In the genomic region with DNA sequence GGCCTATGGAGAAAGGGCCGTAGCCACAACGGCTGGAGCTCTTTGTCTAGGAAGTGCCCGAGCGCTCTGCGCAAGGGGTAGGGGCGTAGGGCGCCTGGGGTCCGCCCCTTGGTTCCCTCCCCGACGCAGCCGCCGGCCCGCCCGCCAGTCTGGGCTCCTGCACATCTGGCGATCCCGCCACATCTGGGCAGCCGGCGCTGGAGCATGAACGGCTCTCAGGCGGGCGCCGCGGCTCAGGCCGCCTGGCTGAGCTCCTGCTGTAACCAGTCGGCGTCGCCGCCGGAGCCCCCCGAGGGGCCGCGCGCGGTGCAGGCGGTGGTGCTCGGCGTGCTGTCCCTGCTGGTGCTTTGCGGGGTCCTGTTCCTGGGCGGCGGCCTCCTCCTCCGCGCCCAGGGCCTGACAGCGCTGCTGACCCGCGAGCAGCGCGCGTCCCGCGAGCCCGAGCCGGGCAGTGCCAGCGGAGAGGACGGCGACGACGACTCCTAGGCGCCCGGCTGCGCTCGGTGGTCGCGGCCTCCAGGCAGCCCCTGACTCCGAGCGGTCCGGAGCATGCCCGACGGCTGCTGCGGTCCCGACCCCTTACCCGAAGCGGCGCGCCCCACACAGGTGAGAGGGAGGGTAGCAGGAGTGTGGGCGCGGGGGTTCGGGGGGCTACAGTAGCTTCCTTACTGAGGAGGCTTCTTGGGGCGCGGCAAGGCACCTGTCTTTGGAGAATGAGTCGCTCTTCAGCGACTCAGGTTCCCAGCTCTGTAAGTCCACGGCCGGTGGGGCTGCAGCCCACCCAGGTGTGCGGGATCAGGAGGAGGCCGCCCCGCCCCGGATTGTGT, we compare ENCODE assay signal across 15 cellular contexts. TPM values are rescaled to one million over a fixed set of nuclear protein-coding genes. Genes with fewer than 3 reads are reported as not detected.
DNase-seq lines count a peak whose midpoint lies in the region; ATAC-seq and TF ChIP-seq lines count a peak whose summit lies in the region.
"Had no signal": no experiment of that assay in that cellular context is flagged by ENCODE, and none has a peak within 500 bp of the region (broad histone marks: within the 10 kb centered on the region; RNA-seq: fewer than 3 reads in every experiment).

Gene SMIM41, plus strand, starts transcription at position 129 of the 827 bp plus-strand sequence. Its CDS starts 76 bp downstream, at position 205.

- TF ChIP-seq POLR2A in tibial nerve (IDR thresholded peaks at IDR 0.05), result no peak

- no peak for TF ChIP-seq EP300 in tibial nerve (IDR thresholded peaks at IDR 0.05)

- no peaks in the 10 kb centered on the region for H3K9me3 ChIP-seq in OCI-LY3 (ENCODE audit: insufficient read depth, low read length)
- H3K9me3 ChIP-seq in fibroblast of lung (ENCODE audit: control insufficient read depth, insufficient read depth, low read depth, low read length), result no peaks in the 10 kb centered on the region
- no peaks in the 10 kb centered on the region for H3K9me3 ChIP-seq in mucosa of stomach (ENCODE audit: control insufficient read depth, low read length)
- H3K9me3 ChIP-seq in tibial nerve, result no peaks in the 10 kb centered on the region
- H3K9me3 ChIP-seq in hepatocyte (ENCODE audit: low read depth), result no peaks in the 10 kb centered on the region

- no peak within 1 kb of the TSS for H3K27ac ChIP-seq in OCI-LY3 (ENCODE audit: low read length)
- H3K27ac ChIP-seq in fibroblast of lung (ENCODE audit: insufficient read depth, low read length), result peak within 1 kb of the TSS; percentile 62
- H3K27ac ChIP-seq in tibial nerve, result peak within 1 kb of the TSS; percentile 35 to 93 (median 86)
- no peak within 1 kb of the TSS for H3K27ac ChIP-seq in hepatocyte

- ATAC-seq in GM18870 (IDR thresholded peaks at IDR 0.05; ENCODE audit: unreplicated experiment), result no peak

- no peaks in the 10 kb centered on the region for H3K9me2 ChIP-seq in hepatocyte (replicated peaks; ENCODE audit: insufficient read depth)

- WGBS in tibial nerve, 2 donors, result 52 to 73% methylated on average over 53 to 71 of the region's 87 CpGs
- WGBS in hepatocyte (ENCODE audit: low lambda C conversion rate, missing lambda C conversion rate), result 98% methylated on average over 72 of the region's 87 CpGs

- H4K20me1 ChIP-seq in OCI-LY3 (ENCODE audit: insufficient read depth, low read length) (no peaks in the 10 kb centered on the region), fibroblast of lung (ENCODE audit: control insufficient read depth, extremely low read depth, insufficient read depth, low read length) (peaks cover 3% of the 10 kb centered on the region), hepatocyte (ENCODE audit: insufficient read depth, poor library complexity, severe bottlenecking) (peaks cover 5% of the 10 kb centered on the region)

- H3K4me2 ChIP-seq in OCI-LY3 (ENCODE audit: low read length), result peak within 1 kb of the TSS; percentile 75; the same call in 1 of the 2 replicates
- peak within 1 kb of the TSS; percentile 49 for H3K4me2 ChIP-seq in fibroblast of lung (ENCODE audit: extremely low read depth, insufficient read depth, low read length)
- H3K4me2 ChIP-seq in hepatocyte, result no peak within 1 kb of the TSS

- H2AFZ ChIP-seq in OCI-LY3 (ENCODE audit: low read depth, low read length), result no peak within 1 kb of the TSS
- H2AFZ ChIP-seq in fibroblast of lung (ENCODE audit: low read length), result no peak within 1 kb of the TSS
- no peak within 1 kb of the TSS for H2AFZ ChIP-seq in hepatocyte

- H3K79me2 ChIP-seq in OCI-LY3 (ENCODE audit: low read length) (no peaks in the 10 kb centered on the region), fibroblast of lung (ENCODE audit: control insufficient read depth, insufficient read depth, low read length) (peaks cover 20% of the 10 kb centered on the region), hepatocyte (peaks cover 8% of the 10 kb centered on the region)

- H3K27me3 ChIP-seq in OCI-LY3 (ENCODE audit: low read depth, low read length), result no peaks in the 10 kb centered on the region
- no peaks in the 10 kb centered on the region for H3K27me3 ChIP-seq in fibroblast of lung (ENCODE audit: control insufficient read depth, insufficient read depth, low read length)
- H3K27me3 ChIP-seq in mucosa of stomach (ENCODE audit: control insufficient read depth, insufficient read depth, low read length), result no peaks in the 10 kb centered on the region
- H3K27me3 ChIP-seq in tibial nerve, result no peaks in the 10 kb centered on the region
- H3K27me3 ChIP-seq in hepatocyte, result no peaks in the 10 kb centered on the region

- H3K9ac ChIP-seq in OCI-LY3 (ENCODE audit: low read length), result no peak within 1 kb of the TSS
- H3K9ac ChIP-seq in fibroblast of lung (ENCODE audit: insufficient read depth, low read length), result peak within 1 kb of the TSS; percentile 44
- H3K9ac ChIP-seq in mucosa of stomach (ENCODE audit: low read length), result peak within 1 kb of the TSS; percentile 39

- H3K4me3 ChIP-seq in OCI-LY3 (ENCODE audit: low read length) (no peak within 1 kb of the TSS), fibroblast of lung (replicated peaks in 1 of 4; ENCODE audit: control extremely low read depth in 1 of 4, insufficient read depth in 1 of 4, low read depth in 3 of 4, low read length in 4 of 4) (peak within 1 kb of the TSS in 2 of 4 experiments; percentile 23 to 57), mucosa of stomach (ENCODE audit: low read length) (no peak within 1 kb of the TSS), tibial nerve (peak within 1 kb of the TSS in 3 of 4 donors; percentile 21 to 37 (median 24)), hepatocyte (no peak within 1 kb of the TSS)

- peaks cover 33% of the 10 kb centered on the region for H3K4me1 ChIP-seq in OCI-LY3 (ENCODE audit: low read length)
- H3K4me1 ChIP-seq in fibroblast of lung (ENCODE audit: control insufficient read depth, extremely low read depth, insufficient read depth, low read length), result peaks cover 45% of the 10 kb centered on the region
- H3K4me1 ChIP-seq in mucosa of stomach (ENCODE audit: control insufficient read depth, insufficient read depth, low read length), result peaks cover 27% of the 10 kb centered on the region
- H3K4me1 ChIP-seq in tibial nerve, result peaks cover 0 to 48% (median 32%) of the 10 kb centered on the region in 4 donors
- H3K4me1 ChIP-seq in hepatocyte (ENCODE audit: insufficient read depth), result peaks cover 12% of the 10 kb centered on the region

- peak in 1 of 2 donors; percentile 43 for DNase-seq in fibroblast of lung (ENCODE audit: low read depth in 2 of 2)
- DNase-seq in tibial nerve (ENCODE audit: low spot score in 2 of 2), result no peak
- DNase-seq in NCI-H446 (lab: John Stamatoyannopoulos, UW), result no peak
- DNase-seq in mucosa of gallbladder (ENCODE audit: low spot score), result no peak
- DNase-seq in hepatocyte (ENCODE audit: low spot score), result no peak
- DNase-seq: activated CD4-positive, CD25-positive, alpha-beta regulatory T cell; CD4-positive, alpha-beta T cell; GF-D8; NCI-H1048; stimulated activated CD4-positive, alpha-beta T cell treated with anti-CD3 and anti-CD28 coated beads, Interleukin-4, amount 100 ng/mL, for 24 hours; SW 1271 had no signal

- H3K36me3 ChIP-seq in OCI-LY3 (replicated peaks; ENCODE audit: low read depth, low read length), result peaks cover 23% of the 10 kb centered on the region
- H3K36me3 ChIP-seq in fibroblast of lung (ENCODE audit: control insufficient read depth, insufficient read depth, low read length), result peaks cover 17% of the 10 kb centered on the region
- H3K36me3 ChIP-seq in mucosa of stomach (ENCODE audit: control insufficient read depth, insufficient read depth, low read length), result peaks cover 6% of the 10 kb centered on the region
- H3K36me3 ChIP-seq in tibial nerve, result peaks cover 0 to 56% (median 6%) of the 10 kb centered on the region in 3 donors
- no peaks in the 10 kb centered on the region for H3K36me3 ChIP-seq in hepatocyte (replicated peaks; ENCODE audit: insufficient read depth, low read depth)

- TF ChIP-seq CTCF in OCI-LY3 (IDR thresholded peaks at IDR 0.05; ENCODE audit: low read depth, low read length) (no peak), fibroblast of lung (conservative IDR thresholded peaks at IDR 0.05 in 1 of 2, IDR thresholded peaks at IDR 0.05 in 1 of 2; ENCODE audit: low read depth in 1 of 2, low read length in 2 of 2) (no peak), tibial nerve (IDR thresholded peaks at IDR 0.05) (no peak), hepatocyte (IDR thresholded peaks at IDR 0.05; ENCODE audit: poor library complexity) (no peak)

RNA-seq across cellular contexts. Expression of gene SMIM41, which starts in this region (rescaled TPM):
- total RNA-seq in fibroblast of lung (2.0 and 2.1 TPM in 2 replicates), tibial nerve (10 to 100 TPM; 16.5 to 78.7 (median 39.3) TPM), mucosa of gallbladder (0.46 TPM), hepatocyte (not detected in 2 replicates)
- polyA plus RNA-seq in fibroblast of lung (1.9 and 4.8 TPM in 2 replicates), hepatocyte (0.15 TPM in 1 of 2 replicates, not detected in the other)
- 1.5 and 2.8 TPM in 2 replicates for polyA plus RNA-seq in fibroblast of lung (2012)
- not detected in 2 replicates for polyA minus RNA-seq in fibroblast of lung (ENCODE audit: low replicate concordance)
- total RNA-seq: CD4-positive, alpha-beta T cell; progenitor cell of endocrine pancreas had no signal

Comparison
In these comparisons a context has a peak if more than half of its experiments do, and no peak if none do; other contexts are left out.
1. H3K27ac ChIP-seq: peak in fibroblast of lung (single experiment) and tibial nerve (4 of 4); none in OCI-LY3 (single experiment) and hepatocyte (single experiment).
2. H3K4me3 ChIP-seq: peak in tibial nerve (3 of 4); none in OCI-LY3 (single experiment), mucosa of stomach (single experiment) and hepatocyte (single experiment).